ENCODE assay signal across 18 cellular contexts in genomic region chr22:43743131-43743530, GRCh38.
DNase-seq lines count a peak whose midpoint lies in the region; ATAC-seq, FAIRE-seq and TF ChIP-seq lines count a peak whose summit lies in the region.
"Had no signal": no experiment of that assay in that cellular context is flagged by ENCODE, and none has a peak within 500 bp of the region (broad histone marks: within the 10 kb centered on the region; RNA-seq: fewer than 3 reads in every experiment).

No MANE protein-coding gene starts in this region.

- H3K4me3 ChIP-seq in A549 (no peak overlapping the region), GM06990 (replicated peaks; ENCODE audit: low read depth, low read length) (no peak overlapping the region), dorsolateral prefrontal cortex (no peak overlapping the region), hepatocyte (no peak overlapping the region)

- intact Hi-C loops in dorsolateral prefrontal cortex (cut with DNase I), result no loop called here

- H3K4me2 ChIP-seq in A549 (no peak overlapping the region), hepatocyte (no peak overlapping the region)
- H3K4me2 ChIP-seq: KMS-11 had no signal

- 24% methylated on average over 4 of the region's 4 CpGs for WGBS in A549 (ENCODE audit: missing lambda C conversion rate)
- WGBS in hepatocyte (ENCODE audit: low lambda C conversion rate, missing lambda C conversion rate), result 59% methylated on average over 4 of the region's 4 CpGs

- no peak for FAIRE-seq in A549 (lab: Jason Lieb, UNC)

- ATAC-seq in A549, result no peak
- no peak for ATAC-seq in GM19455 (IDR thresholded peaks at IDR 0.05; ENCODE audit: unreplicated experiment)
- no peak for ATAC-seq in GM18868 (IDR thresholded peaks at IDR 0.05; ENCODE audit: unreplicated experiment)
- ATAC-seq: stimulated activated naive CD8-positive, alpha-beta T cell treated with anti-CD3 and anti-CD28 coated beads, Interleukin-15, amount 100 ng/mL, for 72 hours; T-cell had no signal

- H3K27ac ChIP-seq in A549 (no peak overlapping the region), dorsolateral prefrontal cortex (no peak overlapping the region), hepatocyte (no peak overlapping the region)
- H3K27ac ChIP-seq: KMS-11 had no signal

- peak in 1 of 2 experiments; percentile 26; a peak in 1 of 5 replicates for TF ChIP-seq RAD21 in A549 (conservative IDR thresholded peaks at IDR 0.05 in 1 of 2, IDR thresholded peaks at IDR 0.05 in 1 of 2)

- no peak for TF ChIP-seq EP300 in A549 (IDR thresholded peaks at IDR 0.05)

- no peaks in the 10 kb centered on the region for H3K36me3 ChIP-seq in GM06990 (ENCODE audit: control insufficient read depth, insufficient read depth, low read length)
- H3K36me3 ChIP-seq in hepatocyte (replicated peaks; ENCODE audit: insufficient read depth, low read depth), result no peaks in the 10 kb centered on the region

- no peaks in the 10 kb centered on the region for H3K79me2 ChIP-seq in hepatocyte

- no peak for TF ChIP-seq POLR2A in A549 (IDR thresholded peaks at IDR 0.05; ENCODE audit: low read length)

- POLR2A ChIA-PET in A549 (lab: Yijun Ruan, JAX), result no interaction called here

- no peaks in the 10 kb centered on the region for H3K9me2 ChIP-seq in hepatocyte (replicated peaks; ENCODE audit: insufficient read depth)

- H3K9me3 ChIP-seq in A549 (no peaks in the 10 kb centered on the region), hepatocyte (ENCODE audit: low read depth) (no peaks in the 10 kb centered on the region)

- no peak overlapping the region for H2AFZ ChIP-seq in hepatocyte

- H3K27me3 ChIP-seq in GM06990 (replicated peaks; ENCODE audit: control insufficient read depth, insufficient read depth, low read length) (0 out of 2 replicates have a peak, but pooled peaks cover 1% of the 10 kb centered on the region), dorsolateral prefrontal cortex (no peaks in the 10 kb centered on the region), hepatocyte (no peaks in the 10 kb centered on the region)

- H4K20me1 ChIP-seq in hepatocyte (ENCODE audit: insufficient read depth, poor library complexity, severe bottlenecking), result no peaks in the 10 kb centered on the region

- peak; percentile 10; the same call in 1 of the 3 replicates for TF ChIP-seq CTCF in A549 (IDR thresholded peaks at IDR 0.05)
- peak; percentile 25 for TF ChIP-seq CTCF in GM06990 (IDR thresholded peaks at IDR 0.05; ENCODE audit: insufficient read depth, low read length, poor library complexity, severe bottlenecking)
- peak in 30 of 56 donors; percentile 11 to 55 (median 25) for TF ChIP-seq CTCF in dorsolateral prefrontal cortex (IDR thresholded peaks at IDR 0.05 in 54 of 56, conservative IDR thresholded peaks at IDR 0.05 in 2 of 56; ENCODE audit: low read depth in 1 of 56, partially characterized antibody in 56 of 56)
- no peak for TF ChIP-seq CTCF in hepatocyte (IDR thresholded peaks at IDR 0.05; ENCODE audit: poor library complexity)

- DNase-seq in A549 (ENCODE audit: low read depth in 1 of 2, low spot score in 1 of 2) (no peak), GM06990 (ENCODE audit: extremely low read depth, insufficient read length) (no peak), NCI-H1694 treated with DMSO at 0.1 percent for 48 hours (lab: John Stamatoyannopoulos, UW) (peak; percentile 38), dorsolateral prefrontal cortex (peak in 1 of 10 donors; percentile 28), superior temporal gyrus (ENCODE audit: extremely low spot score) (no peak), hepatocyte (ENCODE audit: low spot score) (no peak)
- DNase-seq: activated T-cell treated with anti-CD3 and anti-CD28 coated beads, Interleukin-2, amount 50 U/mL, for 48 hours; amygdala; C1 segment of cervical spinal cord; effector CD8-positive, alpha-beta T cell; GF-D8; naive B cell; NCI-H2029; stimulated activated naive CD8-positive, alpha-beta T cell treated with anti-CD3 and anti-CD28 coated beads, Interleukin-15, amount 100 ng/mL, for 72 hours; T-cell had no signal

- H3K4me1 ChIP-seq in A549 (no peaks in the 10 kb centered on the region), hepatocyte (ENCODE audit: insufficient read depth) (no peaks in the 10 kb centered on the region)

- CTCF ChIA-PET in A549 (lab: Yijun Ruan, JAX), result interaction anchor here (0.8 to 0.9 kb wide), 2 partner anchors 9 kb away, joined by 3 read pairs; no protein-coding TSS in a partner anchor

TF ChIP-seq in A549, 52 proteins besides CTCF, POLR2A, EP300 and RAD21:
- TF ChIP-seq RCOR1 (IDR thresholded peaks at IDR 0.05; ENCODE audit: low read depth, low read length) (no peak), CBX2 (IDR thresholded peaks at IDR 0.05; ENCODE audit: borderline replicate concordance, low read depth) (no peak), E2F6 (IDR thresholded peaks at IDR 0.05; ENCODE audit: borderline replicate concordance, low read depth) (no peak), ESRRA (IDR thresholded peaks at IDR 0.05; ENCODE audit: borderline replicate concordance, low read length) (no peak), ELK1 (IDR thresholded peaks at IDR 0.05; ENCODE audit: low read depth, low read length) (no peak), FOSB (CRISPR knock-in tag; IDR thresholded peaks at IDR 0.05) (no peak)
